Comparison of ENCODE assay signal across 1 cellular context in the genomic region with DNA sequence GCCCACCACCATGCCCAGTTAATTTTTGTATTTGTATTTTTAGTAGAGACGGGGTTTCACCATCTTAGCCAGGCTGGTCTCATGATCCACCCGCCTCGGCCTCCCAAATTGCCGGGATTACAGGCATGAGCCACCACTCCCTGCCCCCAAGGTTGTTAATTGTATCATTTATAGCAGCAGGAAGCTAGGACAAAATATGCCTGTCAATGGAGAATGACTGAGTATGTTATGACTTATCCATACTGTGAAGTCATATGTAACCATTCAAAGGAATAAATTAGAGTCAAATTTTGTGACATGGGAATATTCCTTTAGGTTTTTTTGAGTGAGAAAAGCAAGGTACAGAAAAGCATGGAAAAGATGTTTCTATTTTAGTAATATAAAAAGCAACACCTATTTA.
TF ChIP-seq lines count a peak whose summit lies in the region.

No MANE protein-coding gene starts in this region.

TF ChIP-seq in GM23338, 12 proteins besides CTCF, POLR2A, EP300 and RAD21 (continued from another document):
- TF ChIP-seq EZH2phosphoT487 (IDR thresholded peaks at IDR 0.05; ENCODE audit: unreplicated experiment) (no peak), ZNF331 (CRISPR knock-in tag; IDR thresholded peaks at IDR 0.05; ENCODE audit: low read depth) (no peak), STAT1 (IDR thresholded peaks at IDR 0.05; ENCODE audit: unreplicated experiment) (no peak), EZH2 (IDR thresholded peaks at IDR 0.05; ENCODE audit: low read depth, unreplicated experiment) (no peak)
